ENCODE assay signal across 8 cellular contexts in genomic region chr21:39183272-39184049, GRCh38.
DNase-seq lines count a peak whose midpoint lies in the region; ATAC-seq and TF ChIP-seq lines count a peak whose summit lies in the region.

Gene PSMG1 (minus strand): TSS chr21:39183451. CDS start chr21:39183385, 66 bp downstream.

- no peak for TF ChIP-seq EP300 in Ishikawa (IDR thresholded peaks at IDR 0.05; ENCODE audit: borderline replicate concordance)

- 0 out of 2 replicates have a peak, but pooled peaks have one; percentile 3 for TF ChIP-seq RAD21 in Ishikawa (IDR thresholded peaks at IDR 0.05; ENCODE audit: low read depth)

- DNase-seq in DMS153 (lab: John Stamatoyannopoulos, UW) (peak; percentile 85), OCI-M2 (lab: John Stamatoyannopoulos, UW; ENCODE audit: unreplicated experiment) (peak; percentile 99), activated T-cell treated with anti-CD3 and anti-CD28 coated beads for 4 hours (peak; percentile 93), epidermal melanocyte (ENCODE audit: insufficient read length, low spot score) (peak; percentile 46), middle frontal gyrus (ENCODE audit: extremely low spot score, low spot score) (peak; percentile 83)
- DNase-seq in stimulated activated CD8-positive, alpha-beta memory T cell treated with anti-CD3 and anti-CD28 coated beads, Interleukin-2, amount 100 ng/mL, for 1 hour (ENCODE audit: low read depth in 2 of 2): peak; percentile 82 to 89

- peak; percentile 79 for ATAC-seq in GM21619 (IDR thresholded peaks at IDR 0.05; ENCODE audit: unreplicated experiment)

TF ChIP-seq in Ishikawa, 13 proteins besides CTCF, POLR2A, EP300 and RAD21:
- TF ChIP-seq EGR1 (IDR thresholded peaks at IDR 0.05) (no peak), TAF1 (IDR thresholded peaks at IDR 0.05; ENCODE audit: low read depth) (peak; percentile 78), TCF12 (IDR thresholded peaks at IDR 0.05; ENCODE audit: low read depth) (peak; percentile 44), ZBTB7A (IDR thresholded peaks at IDR 0.05; ENCODE audit: low read depth) (peak; percentile 73), YY1 (IDR thresholded peaks at IDR 0.05; ENCODE audit: low read depth) (peak; percentile 87), FOXM1 (IDR thresholded peaks at IDR 0.05; ENCODE audit: borderline replicate concordance, low read depth) (no peak), TEAD4 (IDR thresholded peaks at IDR 0.05) (peak; percentile 6; the same call in 1 of the 2 replicates)
- TF ChIP-seq, protein P1, sequence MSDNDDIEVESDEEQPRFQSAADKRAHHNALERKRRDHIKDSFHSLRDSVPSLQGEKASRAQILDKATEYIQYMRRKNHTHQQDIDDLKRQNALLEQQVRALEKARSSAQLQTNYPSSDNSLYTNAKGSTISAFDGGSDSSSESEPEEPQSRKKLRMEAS (IDR thresholded peaks at IDR 0.05): peak; percentile 93
- TF ChIP-seq, protein P2, sequence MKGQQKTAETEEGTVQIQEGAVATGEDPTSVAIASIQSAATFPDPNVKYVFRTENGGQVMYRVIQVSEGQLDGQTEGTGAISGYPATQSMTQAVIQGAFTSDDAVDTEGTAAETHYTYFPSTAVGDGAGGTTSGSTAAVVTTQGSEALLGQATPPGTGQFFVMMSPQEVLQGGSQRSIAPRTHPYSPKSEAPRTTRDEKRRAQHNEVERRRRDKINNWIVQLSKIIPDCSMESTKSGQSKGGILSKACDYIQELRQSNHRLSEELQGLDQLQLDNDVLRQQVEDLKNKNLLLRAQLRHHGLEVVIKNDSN (IDR thresholded peaks at IDR 0.05): peak; percentile 71
- TF ChIP-seq, protein P3, sequence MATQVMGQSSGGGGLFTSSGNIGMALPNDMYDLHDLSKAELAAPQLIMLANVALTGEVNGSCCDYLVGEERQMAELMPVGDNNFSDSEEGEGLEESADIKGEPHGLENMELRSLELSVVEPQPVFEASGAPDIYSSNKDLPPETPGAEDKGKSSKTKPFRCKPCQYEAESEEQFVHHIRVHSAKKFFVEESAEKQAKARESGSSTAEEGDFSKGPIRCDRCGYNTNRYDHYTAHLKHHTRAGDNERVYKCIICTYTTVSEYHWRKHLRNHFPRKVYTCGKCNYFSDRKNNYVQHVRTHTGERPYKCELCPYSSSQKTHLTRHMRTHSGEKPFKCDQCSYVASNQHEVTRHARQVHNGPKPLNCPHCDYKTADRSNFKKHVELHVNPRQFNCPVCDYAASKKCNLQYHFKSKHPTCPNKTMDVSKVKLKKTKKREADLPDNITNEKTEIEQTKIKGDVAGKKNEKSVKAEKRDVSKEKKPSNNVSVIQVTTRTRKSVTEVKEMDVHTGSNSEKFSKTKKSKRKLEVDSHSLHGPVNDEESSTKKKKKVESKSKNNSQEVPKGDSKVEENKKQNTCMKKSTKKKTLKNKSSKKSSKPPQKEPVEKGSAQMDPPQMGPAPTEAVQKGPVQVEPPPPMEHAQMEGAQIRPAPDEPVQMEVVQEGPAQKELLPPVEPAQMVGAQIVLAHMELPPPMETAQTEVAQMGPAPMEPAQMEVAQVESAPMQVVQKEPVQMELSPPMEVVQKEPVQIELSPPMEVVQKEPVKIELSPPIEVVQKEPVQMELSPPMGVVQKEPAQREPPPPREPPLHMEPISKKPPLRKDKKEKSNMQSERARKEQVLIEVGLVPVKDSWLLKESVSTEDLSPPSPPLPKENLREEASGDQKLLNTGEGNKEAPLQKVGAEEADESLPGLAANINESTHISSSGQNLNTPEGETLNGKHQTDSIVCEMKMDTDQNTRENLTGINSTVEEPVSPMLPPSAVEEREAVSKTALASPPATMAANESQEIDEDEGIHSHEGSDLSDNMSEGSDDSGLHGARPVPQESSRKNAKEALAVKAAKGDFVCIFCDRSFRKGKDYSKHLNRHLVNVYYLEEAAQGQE (IDR thresholded peaks at IDR 0.05; ENCODE audit: low read depth): no peak
TF ChIP-seq in Ishikawa: peak in this region for 7.

Comparison
In these comparisons a context has a peak if more than half of its experiments do, and no peak if none do; other contexts are left out.
1. Peak in every context shown above with its lines: DNase-seq and ATAC-seq.
2. DNase-seq: peak in every context shown above with its lines; median percentile 99 in OCI-M2; 93 in activated T-cell treated with anti-CD3 and anti-CD28 coated beads for 4 hours; 86 in stimulated activated CD8-positive, alpha-beta memory T cell treated with anti-CD3 and anti-CD28 coated beads, Interleukin-2, amount 100 ng/mL, for 1 hour; 85 in DMS153; 83 in middle frontal gyrus; 46 in epidermal melanocyte.